Comparison of ENCODE assay signal across 1 cellular context in genomic region chr19:34963531-34964406, GRCh38.
A peak's percentile ranks its signal among the peaks of the same experiment; 100 is the strongest.
TF ChIP-seq lines count a peak whose summit lies in the region.

TSS of gene ZNF792 (minus strand) at chr19:34964229. CDS start at chr19:34963662, 567 bp downstream.

TF ChIP-seq in HepG2, 621 proteins besides CTCF, POLR2A, EP300 and RAD21 (continued from another document and continues in another):
- TF ChIP-seq SNAPC4 (CRISPR knock-in tag; IDR thresholded peaks at IDR 0.05) (0 out of 2 replicates have a peak, but pooled peaks have one; percentile 32), ZBTB1 (CRISPR knock-in tag; IDR thresholded peaks at IDR 0.05; ENCODE audit: borderline replicate concordance) (no peak), YEATS4 (CRISPR knock-in tag; IDR thresholded peaks at IDR 0.05; ENCODE audit: borderline replicate concordance) (peak; percentile 74), ZNF777 (CRISPR knock-in tag; IDR thresholded peaks at IDR 0.05) (peak; percentile 77), ZNF768 (CRISPR knock-in tag; IDR thresholded peaks at IDR 0.05) (peak; percentile 20; the same call in 1 of the 2 replicates), GABPA (IDR thresholded peaks at IDR 0.05; ENCODE audit: low read depth, low read length) (peak; percentile 66), GABPA (CRISPR knock-in tag; IDR thresholded peaks at IDR 0.05; ENCODE audit: low read depth) (peak; percentile 84), HOXA9 (CRISPR knock-in tag; IDR thresholded peaks at IDR 0.05; ENCODE audit: borderline replicate concordance) (no peak; the same call in 1 of the 2 replicates), SAP130 (CRISPR knock-in tag; IDR thresholded peaks at IDR 0.05; ENCODE audit: low read depth) (peak; percentile 84), ERF (CRISPR knock-in tag; IDR thresholded peaks at IDR 0.05) (peak; percentile 47; the same call in 1 of the 2 replicates), NBN (conservative IDR thresholded peaks at IDR 0.05) (no peak), SOX6 (IDR thresholded peaks at IDR 0.05) (no peak), SOX6 (CRISPR knock-in tag; IDR thresholded peaks at IDR 0.05) (peak; percentile 31; the same call in 1 of the 2 replicates), NR2F2 (IDR thresholded peaks at IDR 0.05; ENCODE audit: borderline replicate concordance, low read depth) (no peak), GATAD1 (CRISPR knock-in tag; IDR thresholded peaks at IDR 0.05) (peak; percentile 62; the same call in 1 of the 2 replicates), TP53 (CRISPR knock-in tag; conservative IDR thresholded peaks at IDR 0.05) (no peak), ZBTB8A (CRISPR knock-in tag; IDR thresholded peaks at IDR 0.05; ENCODE audit: borderline replicate concordance, low read depth) (no peak), ZNF296 (CRISPR knock-in tag; conservative IDR thresholded peaks at IDR 0.05) (no peak), MTF2 (CRISPR knock-in tag; IDR thresholded peaks at IDR 0.05; ENCODE audit: borderline replicate concordance) (no peak), ZNF75D (CRISPR knock-in tag; IDR thresholded peaks at IDR 0.05; ENCODE audit: borderline replicate concordance) (no peak), ZNF609 (CRISPR knock-in tag; IDR thresholded peaks at IDR 0.05; ENCODE audit: borderline replicate concordance) (peak; percentile 39; the same call in 1 of the 2 replicates), NR2F6 (IDR thresholded peaks at IDR 0.05) (no peak), NR2F6 (CRISPR knock-in tag; IDR thresholded peaks at IDR 0.05) (peak; percentile 45; the same call in 1 of the 2 replicates), SNAPC2 (CRISPR knock-in tag; IDR thresholded peaks at IDR 0.05) (peak; percentile 45; the same call in 1 of the 2 replicates), HNRNPUL1 (IDR thresholded peaks at IDR 0.05; ENCODE audit: low read depth, low read length) (no peak), ZNF367 (CRISPR knock-in tag; IDR thresholded peaks at IDR 0.05; ENCODE audit: borderline replicate concordance) (0 out of 2 replicates have a peak, but pooled peaks have one; percentile 23), FOXA1 (IDR thresholded peaks at IDR 0.05) (no peak), FOXA1 (CRISPR knock-in tag; IDR thresholded peaks at IDR 0.05) (no peak)
- TF ChIP-seq, protein P1, sequence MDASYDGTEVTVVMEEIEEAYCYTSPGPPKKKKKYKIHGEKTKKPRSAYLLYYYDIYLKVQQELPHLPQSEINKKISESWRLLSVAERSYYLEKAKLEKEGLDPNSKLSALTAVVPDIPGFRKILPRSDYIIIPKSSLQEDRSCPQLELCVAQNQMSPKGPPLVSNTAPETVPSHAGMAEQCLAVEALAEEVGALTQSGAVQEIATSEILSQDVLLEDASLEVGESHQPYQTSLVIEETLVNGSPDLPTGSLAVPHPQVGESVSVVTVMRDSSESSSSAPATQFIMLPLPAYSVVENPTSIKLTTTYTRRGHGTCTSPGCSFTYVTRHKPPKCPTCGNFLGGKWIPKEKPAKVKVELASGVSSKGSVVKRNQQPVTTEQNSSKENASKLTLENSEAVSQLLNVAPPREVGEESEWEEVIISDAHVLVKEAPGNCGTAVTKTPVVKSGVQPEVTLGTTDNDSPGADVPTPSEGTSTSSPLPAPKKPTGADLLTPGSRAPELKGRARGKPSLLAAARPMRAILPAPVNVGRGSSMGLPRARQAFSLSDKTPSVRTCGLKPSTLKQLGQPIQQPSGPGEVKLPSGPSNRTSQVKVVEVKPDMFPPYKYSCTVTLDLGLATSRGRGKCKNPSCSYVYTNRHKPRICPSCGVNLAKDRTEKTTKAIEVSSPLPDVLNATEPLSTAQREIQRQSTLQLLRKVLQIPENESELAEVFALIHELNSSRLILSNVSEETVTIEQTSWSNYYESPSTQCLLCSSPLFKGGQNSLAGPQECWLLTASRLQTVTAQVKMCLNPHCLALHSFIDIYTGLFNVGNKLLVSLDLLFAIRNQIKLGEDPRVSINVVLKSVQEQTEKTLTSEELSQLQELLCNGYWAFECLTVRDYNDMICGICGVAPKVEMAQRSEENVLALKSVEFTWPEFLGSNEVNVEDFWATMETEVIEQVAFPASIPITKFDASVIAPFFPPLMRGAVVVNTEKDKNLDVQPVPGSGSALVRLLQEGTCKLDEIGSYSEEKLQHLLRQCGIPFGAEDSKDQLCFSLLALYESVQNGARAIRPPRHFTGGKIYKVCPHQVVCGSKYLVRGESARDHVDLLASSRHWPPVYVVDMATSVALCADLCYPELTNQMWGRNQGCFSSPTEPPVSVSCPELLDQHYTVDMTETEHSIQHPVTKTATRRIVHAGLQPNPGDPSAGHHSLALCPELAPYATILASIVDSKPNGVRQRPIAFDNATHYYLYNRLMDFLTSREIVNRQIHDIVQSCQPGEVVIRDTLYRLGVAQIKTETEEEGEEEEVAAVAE (CRISPR knock-in tag; IDR thresholded peaks at IDR 0.05; ENCODE audit: borderline replicate concordance), result no peak
- TF ChIP-seq, protein P2, sequence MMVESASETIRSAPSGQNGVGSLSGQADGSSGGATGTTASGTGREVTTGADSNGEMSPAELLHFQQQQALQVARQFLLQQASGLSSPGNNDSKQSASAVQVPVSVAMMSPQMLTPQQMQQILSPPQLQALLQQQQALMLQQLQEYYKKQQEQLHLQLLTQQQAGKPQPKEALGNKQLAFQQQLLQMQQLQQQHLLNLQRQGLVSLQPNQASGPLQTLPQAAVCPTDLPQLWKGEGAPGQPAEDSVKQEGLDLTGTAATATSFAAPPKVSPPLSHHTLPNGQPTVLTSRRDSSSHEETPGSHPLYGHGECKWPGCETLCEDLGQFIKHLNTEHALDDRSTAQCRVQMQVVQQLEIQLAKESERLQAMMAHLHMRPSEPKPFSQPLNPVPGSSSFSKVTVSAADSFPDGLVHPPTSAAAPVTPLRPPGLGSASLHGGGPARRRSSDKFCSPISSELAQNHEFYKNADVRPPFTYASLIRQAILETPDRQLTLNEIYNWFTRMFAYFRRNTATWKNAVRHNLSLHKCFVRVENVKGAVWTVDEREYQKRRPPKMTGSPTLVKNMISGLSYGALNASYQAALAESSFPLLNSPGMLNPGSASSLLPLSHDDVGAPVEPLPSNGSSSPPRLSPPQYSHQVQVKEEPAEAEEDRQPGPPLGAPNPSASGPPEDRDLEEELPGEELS (CRISPR knock-in tag; IDR thresholded peaks at IDR 0.05), result peak; percentile 31; the same call in 1 of the 2 replicates
- TF ChIP-seq, protein P3, sequence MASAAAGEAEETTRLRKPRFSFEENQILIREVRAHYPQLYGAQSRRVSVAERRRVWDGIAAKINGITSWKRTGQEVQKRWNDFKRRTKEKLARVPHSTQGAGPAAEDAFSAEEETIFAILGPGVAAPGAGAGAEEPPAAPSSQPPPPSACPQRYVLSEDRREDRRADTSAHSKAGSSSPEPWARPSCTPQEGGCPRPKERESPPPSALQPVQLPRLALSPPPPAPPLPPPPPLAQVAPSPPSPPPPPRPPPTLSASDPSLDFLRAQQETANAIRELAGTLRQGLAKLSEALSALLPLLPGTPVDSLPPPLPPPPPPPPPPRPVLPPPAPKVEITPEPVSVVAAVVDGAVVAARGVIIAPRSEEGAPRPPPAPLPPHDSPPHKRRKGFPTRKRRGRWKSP (CRISPR knock-in tag; IDR thresholded peaks at IDR 0.05), result 0 out of 2 replicates have a peak, but pooled peaks have one; percentile 13
- TF ChIP-seq, protein P4, sequence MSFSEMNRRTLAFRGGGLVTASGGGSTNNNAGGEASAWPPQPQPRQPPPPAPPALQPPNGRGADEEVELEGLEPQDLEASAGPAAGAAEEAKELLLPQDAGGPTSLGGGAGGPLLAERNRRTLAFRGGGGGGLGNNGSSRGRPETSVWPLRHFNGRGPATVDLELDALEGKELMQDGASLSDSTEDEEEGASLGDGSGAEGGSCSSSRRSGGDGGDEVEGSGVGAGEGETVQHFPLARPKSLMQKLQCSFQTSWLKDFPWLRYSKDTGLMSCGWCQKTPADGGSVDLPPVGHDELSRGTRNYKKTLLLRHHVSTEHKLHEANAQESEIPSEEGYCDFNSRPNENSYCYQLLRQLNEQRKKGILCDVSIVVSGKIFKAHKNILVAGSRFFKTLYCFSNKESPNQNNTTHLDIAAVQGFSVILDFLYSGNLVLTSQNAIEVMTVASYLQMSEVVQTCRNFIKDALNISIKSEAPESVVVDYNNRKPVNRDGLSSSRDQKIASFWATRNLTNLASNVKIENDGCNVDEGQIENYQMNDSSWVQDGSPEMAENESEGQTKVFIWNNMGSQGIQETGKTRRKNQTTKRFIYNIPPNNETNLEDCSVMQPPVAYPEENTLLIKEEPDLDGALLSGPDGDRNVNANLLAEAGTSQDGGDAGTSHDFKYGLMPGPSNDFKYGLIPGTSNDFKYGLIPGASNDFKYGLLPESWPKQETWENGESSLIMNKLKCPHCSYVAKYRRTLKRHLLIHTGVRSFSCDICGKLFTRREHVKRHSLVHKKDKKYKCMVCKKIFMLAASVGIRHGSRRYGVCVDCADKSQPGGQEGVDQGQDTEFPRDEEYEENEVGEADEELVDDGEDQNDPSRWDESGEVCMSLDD (CRISPR knock-in tag; IDR thresholded peaks at IDR 0.05; ENCODE audit: borderline replicate concordance), result 0 out of 2 replicates have a peak, but pooled peaks have one; percentile 38
- TF ChIP-seq, protein P5, sequence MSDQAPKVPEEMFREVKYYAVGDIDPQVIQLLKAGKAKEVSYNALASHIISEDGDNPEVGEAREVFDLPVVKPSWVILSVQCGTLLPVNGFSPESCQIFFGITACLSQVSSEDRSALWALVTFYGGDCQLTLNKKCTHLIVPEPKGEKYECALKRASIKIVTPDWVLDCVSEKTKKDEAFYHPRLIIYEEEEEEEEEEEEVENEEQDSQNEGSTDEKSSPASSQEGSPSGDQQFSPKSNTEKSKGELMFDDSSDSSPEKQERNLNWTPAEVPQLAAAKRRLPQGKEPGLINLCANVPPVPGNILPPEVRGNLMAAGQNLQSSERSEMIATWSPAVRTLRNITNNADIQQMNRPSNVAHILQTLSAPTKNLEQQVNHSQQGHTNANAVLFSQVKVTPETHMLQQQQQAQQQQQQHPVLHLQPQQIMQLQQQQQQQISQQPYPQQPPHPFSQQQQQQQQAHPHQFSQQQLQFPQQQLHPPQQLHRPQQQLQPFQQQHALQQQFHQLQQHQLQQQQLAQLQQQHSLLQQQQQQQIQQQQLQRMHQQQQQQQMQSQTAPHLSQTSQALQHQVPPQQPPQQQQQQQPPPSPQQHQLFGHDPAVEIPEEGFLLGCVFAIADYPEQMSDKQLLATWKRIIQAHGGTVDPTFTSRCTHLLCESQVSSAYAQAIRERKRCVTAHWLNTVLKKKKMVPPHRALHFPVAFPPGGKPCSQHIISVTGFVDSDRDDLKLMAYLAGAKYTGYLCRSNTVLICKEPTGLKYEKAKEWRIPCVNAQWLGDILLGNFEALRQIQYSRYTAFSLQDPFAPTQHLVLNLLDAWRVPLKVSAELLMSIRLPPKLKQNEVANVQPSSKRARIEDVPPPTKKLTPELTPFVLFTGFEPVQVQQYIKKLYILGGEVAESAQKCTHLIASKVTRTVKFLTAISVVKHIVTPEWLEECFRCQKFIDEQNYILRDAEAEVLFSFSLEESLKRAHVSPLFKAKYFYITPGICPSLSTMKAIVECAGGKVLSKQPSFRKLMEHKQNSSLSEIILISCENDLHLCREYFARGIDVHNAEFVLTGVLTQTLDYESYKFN (CRISPR knock-in tag; conservative IDR thresholded peaks at IDR 0.05), result peak; percentile 60
